In genomic region chr21:10616535-10616934, GRCh38 we compare ENCODE assay signal across 22 cellular contexts.
DNase-seq lines count a peak whose midpoint lies in the region; ATAC-seq, FAIRE-seq and TF ChIP-seq lines count a peak whose summit lies in the region.
"Had no signal": no experiment of that assay in that cellular context is flagged by ENCODE, and none has a peak within 500 bp of the region (broad histone marks: within the 10 kb centered on the region; RNA-seq: fewer than 3 reads in every experiment).

No MANE protein-coding gene starts in this region.

- no peak overlapping the region for H3K4me3 Mint-ChIP-seq in chondrocyte (ENCODE audit: unreplicated experiment)
- H3K4me3 Mint-ChIP-seq: B cell; CD4-positive, alpha-beta T cell; CD8-positive, alpha-beta T cell had no signal

- H3K27ac Mint-ChIP-seq in chondrocyte (ENCODE audit: unreplicated experiment), result no peak overlapping the region
- H3K27ac Mint-ChIP-seq: B cell; CD4-positive, alpha-beta T cell; CD8-positive, alpha-beta T cell had no signal

- H3K9me3 Mint-ChIP-seq in chondrocyte (ENCODE audit: low read depth), result peaks cover 8% of the 10 kb centered on the region

- H3K27ac ChIP-seq in 22Rv1 (peak overlapping the region; percentile 3; the same call in 1 of the 2 replicates), upper lobe of right lung (no peak overlapping the region)
- H3K27ac ChIP-seq: A549; BLaER1 treated with 17β-estradiol and CSF1 and Interleukin-3, amounts not matched to agents 10 nM and 100 nM; C4-2B had no signal

- no peaks in the 10 kb centered on the region for H3K27me3 ChIP-seq in upper lobe of right lung
- H3K27me3 ChIP-seq: BLaER1 treated with 17β-estradiol and CSF1 and Interleukin-3, amounts not matched to agents 10 nM and 100 nM had no signal

- peak; percentile 94 for DNase-seq in chondrocyte (ENCODE audit: low spot score)
- DNase-seq in posterior vena cava (ENCODE audit: low spot score), result peak; percentile 79
- DNase-seq in upper lobe of right lung, result peak; percentile 64
- DNase-seq in mucosa of gallbladder (ENCODE audit: low spot score), result no peak
- no peak for DNase-seq in urothelium cell line (ENCODE audit: low spot score)
- no peak for DNase-seq in stimulated activated CD4-positive, alpha-beta T cell treated with anti-CD3 and anti-CD28 coated beads, Interleukin-4, amount 100 ng/mL, for 1 hour
- DNase-seq: AML-193; Caco-2; Calu3; CD4-positive, alpha-beta T cell; CD8-positive, alpha-beta T cell; DMS79 treated with DMSO at 0.1 percent for 48 hours; GF-D8 had no signal

- intact Hi-C loops in posterior vena cava (cut with DNase I) (no loop called here), upper lobe of right lung (cut with DNase I) (no loop called here)

- H3K27me3 Mint-ChIP-seq in chondrocyte (ENCODE audit: low read depth), result no peaks in the 10 kb centered on the region
- H3K27me3 Mint-ChIP-seq: B cell; CD4-positive, alpha-beta T cell had no signal

- peaks cover 8% of the 10 kb centered on the region for H3K9me3 ChIP-seq in upper lobe of right lung
- H3K9me3 ChIP-seq: A549, Caco-2 had no signal

- no peaks in the 10 kb centered on the region for H3K36me3 ChIP-seq in upper lobe of right lung
- H3K36me3 ChIP-seq: BLaER1 treated with 17β-estradiol and CSF1 and Interleukin-3, amounts not matched to agents 10 nM and 100 nM had no signal

- TF ChIP-seq CTCF in 22Rv1 (IDR thresholded peaks at IDR 0.05) (no peak), chondrocyte (IDR thresholded peaks at IDR 0.05) (no peak), upper lobe of right lung (IDR thresholded peaks at IDR 0.05) (no peak)

- H3K4me3 ChIP-seq in upper lobe of right lung, result no peak overlapping the region
- H3K4me3 ChIP-seq: A549; BLaER1 treated with 17β-estradiol and CSF1 and Interleukin-3, amounts not matched to agents 10 nM and 100 nM had no signal

- no peak for ATAC-seq in upper lobe of right lung
- ATAC-seq: A549; CD8-positive, alpha-beta T cell had no signal

- H3K36me3 Mint-ChIP-seq in chondrocyte (ENCODE audit: low read depth), result no peaks in the 10 kb centered on the region
- H3K36me3 Mint-ChIP-seq: CD8-positive, alpha-beta T cell had no signal

- no peaks in the 10 kb centered on the region for H3K4me1 ChIP-seq in upper lobe of right lung
- H3K4me1 ChIP-seq: A549; BLaER1 treated with 17β-estradiol and CSF1 and Interleukin-3, amounts not matched to agents 10 nM and 100 nM; Caco-2 had no signal

- no peak for FAIRE-seq in urothelium cell line (lab: Jason Lieb, UNC)
- FAIRE-seq: A549, D721Med, G401.6, GM12891, GM19239 had no signal

- H3K4me1 Mint-ChIP-seq in chondrocyte (ENCODE audit: low read depth), result no peaks in the 10 kb centered on the region
- H3K4me1 Mint-ChIP-seq: B cell had no signal

Comparison
In these comparisons a context has a peak if more than half of its experiments do, and no peak if none do; other contexts are left out.
1. DNase-seq: peak in chondrocyte (single experiment), posterior vena cava (single experiment) and upper lobe of right lung (single experiment); none in mucosa of gallbladder (single experiment), urothelium cell line (single experiment) and stimulated activated CD4-positive, alpha-beta T cell treated with anti-CD3 and anti-CD28 coated beads, Interleukin-4, amount 100 ng/mL, for 1 hour (single experiment).